1 cellular context compared by ENCODE assay signal in the genomic region with DNA sequence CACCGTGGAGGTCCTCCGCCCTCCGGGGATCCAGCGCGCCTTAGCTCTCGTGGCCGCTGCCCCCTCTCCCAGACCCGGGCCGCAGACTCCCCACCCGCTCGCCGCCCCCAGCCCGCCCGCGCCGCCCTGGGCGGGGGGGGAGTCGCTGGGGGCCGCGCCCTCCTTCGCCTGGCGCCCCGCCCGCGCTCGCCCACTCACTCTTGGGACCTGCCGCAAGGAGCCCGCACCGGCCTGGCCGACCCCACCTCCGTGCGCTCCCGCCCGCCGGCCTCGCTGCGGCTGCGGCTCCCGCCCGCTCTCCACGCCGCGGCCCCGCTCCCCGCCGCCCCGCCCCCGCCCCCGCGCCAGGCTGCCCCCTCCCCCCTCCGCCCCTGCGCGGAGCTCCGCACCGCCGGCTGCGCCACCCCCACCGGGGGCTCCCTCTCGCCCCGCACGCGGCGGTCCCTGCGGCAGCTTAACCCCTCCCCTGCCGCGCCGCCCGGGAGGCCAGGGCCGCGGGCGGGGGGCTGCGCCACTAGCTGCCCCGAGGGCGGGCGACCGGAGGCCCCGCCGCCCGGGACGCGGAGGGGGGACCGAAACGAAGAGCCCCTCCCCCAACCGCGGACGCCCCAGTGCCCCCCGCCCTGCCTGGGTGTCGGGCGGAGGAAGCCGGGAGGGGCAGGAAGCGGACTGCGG.
A peak's percentile ranks its signal among the peaks of the same experiment; 100 is the strongest.
TF ChIP-seq lines count a peak whose summit lies in the region.

No MANE protein-coding gene starts in this region.

TF ChIP-seq in H1, 55 proteins besides CTCF, POLR2A, EP300 and RAD21:
- no peak for TF ChIP-seq PHF8 (conservative IDR thresholded peaks at IDR 0.05; ENCODE audit: low read depth, low read length)
- no peak for TF ChIP-seq TCF12 (IDR thresholded peaks at IDR 0.05; ENCODE audit: low read depth, low read length)
- TF ChIP-seq ZNF274 (IDR thresholded peaks at IDR 0.05; ENCODE audit: borderline replicate concordance, extremely low read depth, low read length) = no peak
- TF ChIP-seq SIRT6 (IDR thresholded peaks at IDR 0.05; ENCODE audit: low read length) = no peak
- no peak for TF ChIP-seq SP1 (IDR thresholded peaks at IDR 0.05; ENCODE audit: low read depth, low read length)
- TF ChIP-seq EGR1 (IDR thresholded peaks at IDR 0.05; ENCODE audit: borderline replicate concordance, low read depth, low read length) = 0 out of 2 replicates have a peak, but pooled peaks have one; percentile 25
- TF ChIP-seq CEBPB (IDR thresholded peaks at IDR 0.05; ENCODE audit: low read depth, low read length) = no peak
- no peak for TF ChIP-seq JUND (IDR thresholded peaks at IDR 0.05; ENCODE audit: low read length)
- TF ChIP-seq, protein P1, sequence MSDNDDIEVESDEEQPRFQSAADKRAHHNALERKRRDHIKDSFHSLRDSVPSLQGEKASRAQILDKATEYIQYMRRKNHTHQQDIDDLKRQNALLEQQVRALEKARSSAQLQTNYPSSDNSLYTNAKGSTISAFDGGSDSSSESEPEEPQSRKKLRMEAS (IDR thresholded peaks at IDR 0.05) = no peak
- TF ChIP-seq, protein P2, sequence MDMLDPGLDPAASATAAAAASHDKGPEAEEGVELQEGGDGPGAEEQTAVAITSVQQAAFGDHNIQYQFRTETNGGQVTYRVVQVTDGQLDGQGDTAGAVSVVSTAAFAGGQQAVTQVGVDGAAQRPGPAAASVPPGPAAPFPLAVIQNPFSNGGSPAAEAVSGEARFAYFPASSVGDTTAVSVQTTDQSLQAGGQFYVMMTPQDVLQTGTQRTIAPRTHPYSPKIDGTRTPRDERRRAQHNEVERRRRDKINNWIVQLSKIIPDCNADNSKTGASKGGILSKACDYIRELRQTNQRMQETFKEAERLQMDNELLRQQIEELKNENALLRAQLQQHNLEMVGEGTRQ (IDR thresholded peaks at IDR 0.05; ENCODE audit: low read length) = no peak
- TF ChIP-seq SAP30 (IDR thresholded peaks at IDR 0.05; ENCODE audit: insufficient read depth, insufficient replicate concordance, low read length) = no peak
- TF ChIP-seq EZH2 (IDR thresholded peaks at IDR 0.05; ENCODE audit: low read depth, low read length, severe bottlenecking) = no peak
- TF ChIP-seq TAF7 (optimal IDR thresholded peaks at IDR 0.05; ENCODE audit: borderline replicate concordance, low read depth, low read length) = peak; percentile 22
- no peak for TF ChIP-seq POU5F1 (IDR thresholded peaks at IDR 0.05; ENCODE audit: low read depth, low read length)
- TF ChIP-seq YY1 (IDR thresholded peaks at IDR 0.05; ENCODE audit: low read depth, low read length) = no peak
- no peak for TF ChIP-seq SRF (IDR thresholded peaks at IDR 0.05; ENCODE audit: low read depth, low read length)
- TF ChIP-seq KDM4A (IDR thresholded peaks at IDR 0.05; ENCODE audit: low read depth, low read length, severe bottlenecking) = peak; percentile 8
- TF ChIP-seq CTBP2 (IDR thresholded peaks at IDR 0.05; ENCODE audit: borderline replicate concordance, insufficient read depth, insufficient read length, low read length) = no peak
